Comparison of ENCODE assay signal across 18 cellular contexts in genomic region chr11:122559734-122560382, GRCh38.
DNase-seq lines count a peak whose midpoint lies in the region; ATAC-seq and TF ChIP-seq lines count a peak whose summit lies in the region.
"Had no signal": no experiment of that assay in that cellular context is flagged by ENCODE, and none has a peak within 500 bp of the region (broad histone marks: within the 10 kb centered on the region; RNA-seq: fewer than 3 reads in every experiment).

No MANE protein-coding gene starts in this region.

- ATAC-seq in stimulated activated effector memory CD8-positive, alpha-beta T cell treated with anti-CD3 and anti-CD28 coated beads, Interleukin-12 subunit alpha, Interleukin-12 subunit beta, amount 100 ng/mL, for 72 hours, result no peak
- ATAC-seq in GM19463 (IDR thresholded peaks at IDR 0.05; ENCODE audit: unreplicated experiment), result no peak
- ATAC-seq: naive thymus-derived CD4-positive, alpha-beta T cell; T-helper 17 cell; upper lobe of right lung had no signal

- peaks cover 14% of the 10 kb centered on the region for H3K27me3 Mint-ChIP-seq in activated CD4-positive, alpha-beta T cell treated with anti-CD3 and anti-CD28 coated beads, Interleukin-2, amount 10 ng/mL, durations not matched to agents 7 days and 5 days
- peaks cover 13% of the 10 kb centered on the region for H3K27me3 Mint-ChIP-seq in endodermal cell (ENCODE audit: insufficient read depth)
- H3K27me3 Mint-ChIP-seq in T-helper 2 cell treated with Interferon-gamma antibody and Interleukin-4, amounts not matched to agents 5 μg/mL and 100 μg/mL, for 36 hours (ENCODE audit: low read depth), result peaks cover 12% of the 10 kb centered on the region

- no peaks in the 10 kb centered on the region for H3K36me3 Mint-ChIP-seq in activated CD4-positive, alpha-beta T cell treated with anti-CD3 and anti-CD28 coated beads, Interleukin-2, amount 10 ng/mL, durations not matched to agents 7 days and 5 days (ENCODE audit: low read depth)
- no peaks in the 10 kb centered on the region for H3K36me3 Mint-ChIP-seq in endodermal cell (ENCODE audit: low read depth)
- no peaks in the 10 kb centered on the region for H3K36me3 Mint-ChIP-seq in T-helper 2 cell treated with Interferon-gamma antibody and Interleukin-4, amounts not matched to agents 5 μg/mL and 100 μg/mL, for 36 hours (ENCODE audit: low read depth)
- H3K36me3 Mint-ChIP-seq in stimulated activated effector memory CD8-positive, alpha-beta T cell treated with anti-CD3 and anti-CD28 coated beads, Interleukin-12 subunit alpha, Interleukin-12 subunit beta, amount 100 ng/mL, for 72 hours, result no peaks in the 10 kb centered on the region

- POLR2A ChIA-PET in activated CD4-positive, alpha-beta T cell treated with anti-CD3 and anti-CD28 coated beads, Interleukin-2, amount 10 ng/mL, durations not matched to agents 7 days and 5 days (lab: Charles Lee), result no interaction called here

- H3K9me3 ChIP-seq in endodermal cell (ENCODE audit: control insufficient read depth, low read length), result no peaks in the 10 kb centered on the region
- H3K9me3 ChIP-seq: upper lobe of right lung had no signal

- no peaks in the 10 kb centered on the region for H3K27me3 ChIP-seq in endodermal cell (ENCODE audit: control insufficient read depth, insufficient read depth, low read length, poor library complexity, severe bottlenecking)

- no peak overlapping the region for H3K27ac Mint-ChIP-seq in activated CD4-positive, alpha-beta T cell treated with anti-CD3 and anti-CD28 coated beads, Interleukin-2, amount 10 ng/mL, durations not matched to agents 7 days and 5 days
- H3K27ac Mint-ChIP-seq in endodermal cell, result no peak overlapping the region
- H3K27ac Mint-ChIP-seq in T-helper 2 cell treated with Interferon-gamma antibody and Interleukin-4, amounts not matched to agents 5 μg/mL and 100 μg/mL, for 36 hours, result no peak overlapping the region
- no peak overlapping the region for H3K27ac Mint-ChIP-seq in stimulated activated effector memory CD8-positive, alpha-beta T cell treated with anti-CD3 and anti-CD28 coated beads, Interleukin-12 subunit alpha, Interleukin-12 subunit beta, amount 100 ng/mL, for 72 hours
- H3K27ac Mint-ChIP-seq: activated T-cell treated with anti-CD3 and anti-CD28 coated beads, Interleukin-2, amount 50 U/mL, for 24 hours; CD8-positive, alpha-beta memory T cell; naive thymus-derived CD4-positive, alpha-beta T cell; T-helper 17 cell had no signal

- no peaks in the 10 kb centered on the region for H3K4me1 ChIP-seq in endodermal cell (ENCODE audit: control insufficient read depth, insufficient read depth, low read length)
- H3K4me1 ChIP-seq: upper lobe of right lung had no signal

- H3K9ac ChIP-seq in endodermal cell (ENCODE audit: extremely low read depth, low read length, poor library complexity, severe bottlenecking), result no peak overlapping the region

- H3K4me3 ChIP-seq in endodermal cell (ENCODE audit: low read length), result no peak overlapping the region
- H3K4me3 ChIP-seq: upper lobe of right lung had no signal

- no peaks in the 10 kb centered on the region for H3K4me1 Mint-ChIP-seq in activated CD4-positive, alpha-beta T cell treated with anti-CD3 and anti-CD28 coated beads, Interleukin-2, amount 10 ng/mL, durations not matched to agents 7 days and 5 days
- H3K4me1 Mint-ChIP-seq in endodermal cell, result peaks cover 11% of the 10 kb centered on the region
- no peaks in the 10 kb centered on the region for H3K4me1 Mint-ChIP-seq in T-helper 2 cell treated with Interferon-gamma antibody and Interleukin-4, amounts not matched to agents 5 μg/mL and 100 μg/mL, for 36 hours (ENCODE audit: low read depth)
- no peaks in the 10 kb centered on the region for H3K4me1 Mint-ChIP-seq in stimulated activated effector memory CD8-positive, alpha-beta T cell treated with anti-CD3 and anti-CD28 coated beads, Interleukin-12 subunit alpha, Interleukin-12 subunit beta, amount 100 ng/mL, for 72 hours
- H3K4me1 Mint-ChIP-seq: CD8-positive, alpha-beta memory T cell; central memory CD8-positive, alpha-beta T cell; T-helper 17 cell had no signal

- no peak overlapping the region for H3K27ac ChIP-seq in endodermal cell (ENCODE audit: low read depth, low read length)
- H3K27ac ChIP-seq: upper lobe of right lung had no signal

- no peak overlapping the region for H3K4me3 Mint-ChIP-seq in activated CD4-positive, alpha-beta T cell treated with anti-CD3 and anti-CD28 coated beads, Interleukin-2, amount 10 ng/mL, durations not matched to agents 7 days and 5 days
- peak overlapping the region; percentile 65 for H3K4me3 Mint-ChIP-seq in endodermal cell
- H3K4me3 Mint-ChIP-seq in T-helper 2 cell treated with Interferon-gamma antibody and Interleukin-4, amounts not matched to agents 5 μg/mL and 100 μg/mL, for 36 hours, result no peak overlapping the region
- no peak overlapping the region for H3K4me3 Mint-ChIP-seq in stimulated activated effector memory CD8-positive, alpha-beta T cell treated with anti-CD3 and anti-CD28 coated beads, Interleukin-12 subunit alpha, Interleukin-12 subunit beta, amount 100 ng/mL, for 72 hours
- H3K4me3 Mint-ChIP-seq: activated T-cell treated with anti-CD3 and anti-CD28 coated beads, Interleukin-2, amount 50 U/mL, for 24 hours; CD8-positive, alpha-beta memory T cell; central memory CD8-positive, alpha-beta T cell; naive thymus-derived CD4-positive, alpha-beta T cell; T-helper 17 cell had no signal

- H3K36me3 ChIP-seq in endodermal cell (ENCODE audit: control insufficient read depth, insufficient read depth, low read length), result no peaks in the 10 kb centered on the region
- H3K36me3 ChIP-seq: upper lobe of right lung had no signal

- WGBS in endodermal cell (ENCODE audit: insufficient coverage in 1 of 2, insufficient read length in 1 of 2), 2 experiments, result 54 to 72% methylated on average over 6 to 9 of the region's 9 CpGs

- CTCF ChIA-PET in activated CD4-positive, alpha-beta T cell treated with anti-CD3 and anti-CD28 coated beads, Interleukin-2, amount 10 ng/mL, durations not matched to agents 7 days and 5 days (lab: Charles Lee), result no interaction called here

- H3K9me3 Mint-ChIP-seq in activated CD4-positive, alpha-beta T cell treated with anti-CD3 and anti-CD28 coated beads, Interleukin-2, amount 10 ng/mL, durations not matched to agents 7 days and 5 days, result no peaks in the 10 kb centered on the region
- H3K9me3 Mint-ChIP-seq in endodermal cell, result peaks cover 6% of the 10 kb centered on the region
- H3K9me3 Mint-ChIP-seq in T-helper 2 cell treated with Interferon-gamma antibody and Interleukin-4, amounts not matched to agents 5 μg/mL and 100 μg/mL, for 36 hours, result no peaks in the 10 kb centered on the region
- no peaks in the 10 kb centered on the region for H3K9me3 Mint-ChIP-seq in stimulated activated effector memory CD8-positive, alpha-beta T cell treated with anti-CD3 and anti-CD28 coated beads, Interleukin-12 subunit alpha, Interleukin-12 subunit beta, amount 100 ng/mL, for 72 hours
- H3K9me3 Mint-ChIP-seq: activated T-cell treated with anti-CD3 and anti-CD28 coated beads, Interleukin-2, amount 50 U/mL, for 24 hours; CD8-positive, alpha-beta memory T cell; central memory CD8-positive, alpha-beta T cell had no signal

- peak; percentile 53 for TF ChIP-seq CTCF in endodermal cell (conservative IDR thresholded peaks at IDR 0.05)

- DNase-seq in activated CD4-positive, alpha-beta T cell treated with anti-CD3 and anti-CD28 coated beads for 48 hours, result peak; percentile 17
- DNase-seq in activated CD4-positive, alpha-beta T cell treated with anti-CD3 and anti-CD28 coated beads, Interleukin-2, amount 10 ng/mL, durations not matched to agents 7 days and 5 days, result no peak
- DNase-seq in NCI-H460 (ENCODE audit: extremely low read depth, low read depth) (peak; percentile 42), endodermal cell (peak; percentile 96)
- peak; percentile 26 for DNase-seq in stimulated activated CD8-positive, alpha-beta memory T cell treated with anti-CD3 and anti-CD28 coated beads, Interleukin-4, amount 100 ng/mL, for 48 hours
- DNase-seq in T-helper 2 cell treated with Interferon-gamma antibody and Interleukin-4, amounts not matched to agents 5 μg/mL and 100 μg/mL, for 36 hours (ENCODE audit: low spot score), result no peak
- no peak for DNase-seq in stimulated activated effector memory CD8-positive, alpha-beta T cell treated with anti-CD3 and anti-CD28 coated beads, Interleukin-12 subunit alpha, Interleukin-12 subunit beta, amount 100 ng/mL, for 72 hours (ENCODE audit: low spot score in 2 of 2)
- DNase-seq: activated T-cell treated with anti-CD3 and anti-CD28 coated beads, Interleukin-2, amount 50 U/mL, for 24 hours; CD8-positive, alpha-beta memory T cell; GDM1; glutamatergic neuron; naive thymus-derived CD4-positive, alpha-beta T cell; NCI-H1048; retina; T-helper 17 cell; upper lobe of right lung had no signal

Comparison
In these comparisons a context has a peak if more than half of its experiments do, and no peak if none do; other contexts are left out.
1. DNase-seq: peak in activated CD4-positive, alpha-beta T cell treated with anti-CD3 and anti-CD28 coated beads for 48 hours (single experiment), NCI-H460 (single experiment), endodermal cell (single experiment) and stimulated activated CD8-positive, alpha-beta memory T cell treated with anti-CD3 and anti-CD28 coated beads, Interleukin-4, amount 100 ng/mL, for 48 hours (single experiment); none in activated CD4-positive, alpha-beta T cell treated with anti-CD3 and anti-CD28 coated beads, Interleukin-2, amount 10 ng/mL, durations not matched to agents 7 days and 5 days (single experiment), T-helper 2 cell treated with Interferon-gamma antibody and Interleukin-4, amounts not matched to agents 5 μg/mL and 100 μg/mL, for 36 hours (single experiment) and stimulated activated effector memory CD8-positive, alpha-beta T cell treated with anti-CD3 and anti-CD28 coated beads, Interleukin-12 subunit alpha, Interleukin-12 subunit beta, amount 100 ng/mL, for 72 hours (0 of 2).